8 cellular contexts compared by ENCODE assay signal in genomic region chr6:36599791-36600209, GRCh38. TPM values are rescaled to one million over a fixed set of nuclear protein-coding genes. Genes with fewer than 3 reads are reported as not detected.
DNase-seq lines count a peak whose midpoint lies in the region; ATAC-seq and TF ChIP-seq lines count a peak whose summit lies in the region.

No MANE protein-coding gene starts in this region.

- no peaks in the 10 kb centered on the region for H3K9me3 ChIP-seq in right cardiac atrium (ENCODE audit: control insufficient read depth, low read length)

- 46% methylated on average over 14 of the region's 14 CpGs for WGBS in right cardiac atrium

- no peaks in the 10 kb centered on the region for H3K9me3 Mint-ChIP-seq in activated naive CD4-positive, alpha-beta T cell treated with anti-CD3 and anti-CD28 coated beads, Interleukin-2, amount 50 U/mL, for 72 hours

- H3K36me3 Mint-ChIP-seq in activated naive CD4-positive, alpha-beta T cell treated with anti-CD3 and anti-CD28 coated beads, Interleukin-2, amount 50 U/mL, for 72 hours: peaks cover 66 to 96% of the 10 kb centered on the region in 2 donors

- no peak for TF ChIP-seq CTCF in GM13977 (IDR thresholded peaks at IDR 0.05; ENCODE audit: extremely low read depth, insufficient read depth, missing control alignments)

- H3K27ac ChIP-seq in right cardiac atrium (ENCODE audit: low read length): no peak overlapping the region

- H3K4me3 ChIP-seq in right cardiac atrium (ENCODE audit: low read length): peak overlapping the region; percentile 3

- H3K27me3 ChIP-seq in right cardiac atrium (ENCODE audit: control insufficient read depth, insufficient read depth): no peaks in the 10 kb centered on the region

- intact Hi-C loops in right cardiac atrium (cut with DNase I): loop anchor here in 2 of 4 donors (10.0 kb wide), 2 partner anchors 55 to 175 kb away; partner anchors contain the start of gene STK38 (in 1 of the 2)

- peak overlapping the region; percentile 52 to 100 for H3K27ac Mint-ChIP-seq in activated naive CD4-positive, alpha-beta T cell treated with anti-CD3 and anti-CD28 coated beads, Interleukin-2, amount 50 U/mL, for 72 hours

- in situ Hi-C loops in GM13977 (cut with MboI; ENCODE audit: low pct_unique_long_range_greater_than_20kb, low sequenced_read_pairs, unreplicated experiment): loop anchor here (10.0 kb wide), 1 partner anchor 165 kb away; no protein-coding TSS in a partner anchor

- ATAC-seq in activated naive CD4-positive, alpha-beta T cell treated with anti-CD3 and anti-CD28 coated beads, Interleukin-2, amount 50 U/mL, for 72 hours: peak; percentile 63 to 74
- peak in 1 of 2 donors; percentile 33 for ATAC-seq in right cardiac atrium

- peaks cover 11% of the 10 kb centered on the region for H3K4me1 ChIP-seq in right cardiac atrium (ENCODE audit: control insufficient read depth, insufficient read depth, low read length)

- DNase-seq in Ammon's horn (ENCODE audit: low spot score) (peak; percentile 39), RPMI7951 (ENCODE audit: low read depth) (peak; percentile 38), right cardiac atrium (peak in 1 of 3 donors; percentile 74), epidermal melanocyte (ENCODE audit: insufficient read length, low spot score) (no peak), GM13977 (ENCODE audit: low spot score) (no peak), DMS153 (lab: John Stamatoyannopoulos, UW) (no peak)
- DNase-seq in activated naive CD4-positive, alpha-beta T cell treated with anti-CD3 and anti-CD28 coated beads, Interleukin-2, amount 50 U/mL, for 72 hours (ENCODE audit: low spot score in 2 of 2): peak in 1 of 2 donors; percentile 66
- peak; percentile 61 to 67 (median 63) for DNase-seq in stimulated activated CD4-positive, alpha-beta T cell treated with anti-CD3 and anti-CD28 coated beads, Interleukin-12 subunit alpha, Interleukin-12 subunit beta, amount 100 ng/mL, for 48 hours (ENCODE audit: low read depth in 2 of 3, low spot score in 1 of 3)

RNA-seq across cellular contexts. Expression of gene SRSF3, which starts 5.6 kb away (rescaled TPM):
- 435 and 490 TPM in 2 replicates for total RNA-seq in RPMI7951 (2014; rRNA removed; shearing (Covaris generic))
- total RNA-seq in activated naive CD4-positive, alpha-beta T cell treated with anti-CD3 and anti-CD28 coated beads, Interleukin-2, amount 50 U/mL, for 72 hours: 100 to 1,000 TPM; 197 to 431 TPM
- total RNA-seq in right cardiac atrium: 100 to 1,000 TPM; 144 to 185 (median 151) TPM
- polyA plus RNA-seq in right cardiac atrium: 137 TPM

RNA-seq across cellular contexts. Expression of gene STK38, which starts 52.5 kb away (rescaled TPM):
- 22.3 and 25.7 TPM in 2 replicates for total RNA-seq in RPMI7951 (2014; rRNA removed; shearing (Covaris generic))
- total RNA-seq in activated naive CD4-positive, alpha-beta T cell treated with anti-CD3 and anti-CD28 coated beads, Interleukin-2, amount 50 U/mL, for 72 hours: 10 to 100 TPM; 25.7 to 27.3 TPM
- 10 to 100 TPM; 20.0 to 23.7 (median 22.7) TPM for total RNA-seq in right cardiac atrium
- polyA plus RNA-seq in right cardiac atrium: 12.2 TPM

Comparison
In these comparisons a context has a peak if more than half of its experiments do, and no peak if none do; other contexts are left out.
1. DNase-seq: peak in Ammon's horn (single experiment), RPMI7951 (single experiment) and stimulated activated CD4-positive, alpha-beta T cell treated with anti-CD3 and anti-CD28 coated beads, Interleukin-12 subunit alpha, Interleukin-12 subunit beta, amount 100 ng/mL, for 48 hours (3 of 3); none in epidermal melanocyte (single experiment), GM13977 (single experiment) and DMS153 (single experiment).